In genomic region chr5:150278046-150278760, GRCh38 we compare ENCODE assay signal across 1 cellular context.
TF ChIP-seq lines count a peak whose summit lies in the region.

No MANE protein-coding gene starts in this region.

TF ChIP-seq in H1, 55 proteins besides CTCF, POLR2A, EP300 and RAD21:
- TF ChIP-seq KDM5A (IDR thresholded peaks at IDR 0.05; ENCODE audit: low read length) = no peak
- TF ChIP-seq EGR1 (IDR thresholded peaks at IDR 0.05; ENCODE audit: borderline replicate concordance, low read depth, low read length) = no peak
- no peak for TF ChIP-seq POLR2AphosphoS5 (IDR thresholded peaks at IDR 0.05; ENCODE audit: low read depth, low read length)
- no peak for TF ChIP-seq CREB1 (IDR thresholded peaks at IDR 0.05)
- TF ChIP-seq JUND (IDR thresholded peaks at IDR 0.05; ENCODE audit: low read length) = no peak
- TF ChIP-seq RNF2 (IDR thresholded peaks at IDR 0.05; ENCODE audit: borderline replicate concordance, low read depth, low read length, missing control alignments, poor library complexity, severe bottlenecking) = no peak
- TF ChIP-seq SUZ12 (IDR thresholded peaks at IDR 0.05; ENCODE audit: low read length) = no peak
- no peak for TF ChIP-seq SP1 (IDR thresholded peaks at IDR 0.05; ENCODE audit: low read depth, low read length)
- TF ChIP-seq NRF1 (IDR thresholded peaks at IDR 0.05; ENCODE audit: low read depth, low read length) = no peak
- no peak for TF ChIP-seq GABPA (IDR thresholded peaks at IDR 0.05; ENCODE audit: borderline replicate concordance, insufficient read depth, low read length)
- TF ChIP-seq TEAD4 (IDR thresholded peaks at IDR 0.05; ENCODE audit: low read depth, low read length) = no peak
- no peak for TF ChIP-seq EZH2 (IDR thresholded peaks at IDR 0.05; ENCODE audit: low read depth, low read length, severe bottlenecking)
- TF ChIP-seq SIN3A (conservative IDR thresholded peaks at IDR 0.05 in 1 of 2, IDR thresholded peaks at IDR 0.05 in 1 of 2; ENCODE audit: low read depth in 1 of 2, low read length in 2 of 2) = no peak
